In genomic region chr3:39254806-39255449, GRCh38 we compare ENCODE assay signal across 11 cellular contexts. TPM values are rescaled to one million over a fixed set of nuclear protein-coding genes. Genes with fewer than 3 reads are reported as not detected.
DNase-seq lines count a peak whose midpoint lies in the region; ATAC-seq and TF ChIP-seq lines count a peak whose summit lies in the region.
"Had no signal": no experiment of that assay in that cellular context is flagged by ENCODE, and none has a peak within 500 bp of the region (broad histone marks: within the 10 kb centered on the region; RNA-seq: fewer than 3 reads in every experiment).

No MANE protein-coding gene starts in this region.

- peak; percentile 31 for DNase-seq in AG04449 (ENCODE audit: low read depth, low spot score)
- DNase-seq in RPMI7951 (ENCODE audit: low read depth), result peak; percentile 74
- DNase-seq in foreskin melanocyte, result peak; percentile 61
- no peak for DNase-seq in SKM-1 treated with dmso at 0.1 percent for 144 hours (lab: John Stamatoyannopoulos, UW; ENCODE audit: unreplicated experiment)
- DNase-seq in LoVo (ENCODE audit: low spot score), result no peak
- DNase-seq in NCI-H510A treated with DMSO at 0.1 percent for 48 hours (lab: John Stamatoyannopoulos, UW), result no peak
- DNase-seq in DMS53 treated with DMSO at 0.1 percent for 48 hours (lab: John Stamatoyannopoulos, UW; ENCODE audit: unreplicated experiment), result no peak
- DNase-seq: NCI-H1105 treated with DMSO at 0.1 percent for 48 hours, occipital lobe had no signal

- H3K4me3 ChIP-seq in AG04449 (ENCODE audit: low read depth, low read length), result no peak overlapping the region
- H3K4me3 ChIP-seq: heart right ventricle had no signal

- POLR2A ChIA-PET in AG04449 (lab: Yijun Ruan, JAX), result no interaction called here

- ATAC-seq in GM19023 (IDR thresholded peaks at IDR 0.05; ENCODE audit: unreplicated experiment), result peak; percentile 4

- CTCF ChIA-PET in AG04449 (lab: Yijun Ruan, JAX), result interaction anchor here (0.9 to 1.6 kb wide), 4 partner anchors 33 to 63 kb away, joined by 3 to 9 read pairs (median 4); no protein-coding TSS in a partner anchor

- no peak for TF ChIP-seq CTCF in AG04449 (IDR thresholded peaks at IDR 0.05; ENCODE audit: insufficient read depth, low read length, missing control alignments)

RNA-seq across cellular contexts. Expression of gene CX3CR1, which starts 24.9 kb away (rescaled TPM):
- total RNA-seq in RPMI7951 (2014; rRNA removed; shearing (Covaris generic)), result under 0.01 TPM in 1 of 2 replicates, not detected in the other

Comparison
In these comparisons a context has a peak if more than half of its experiments do, and no peak if none do; other contexts are left out.
1. DNase-seq: peak in AG04449 (single experiment), RPMI7951 (single experiment) and foreskin melanocyte (single experiment); none in SKM-1 treated with dmso at 0.1 percent for 144 hours (single experiment), LoVo (single experiment), NCI-H510A treated with DMSO at 0.1 percent for 48 hours (single experiment) and DMS53 treated with DMSO at 0.1 percent for 48 hours (single experiment).